In the genomic region with DNA sequence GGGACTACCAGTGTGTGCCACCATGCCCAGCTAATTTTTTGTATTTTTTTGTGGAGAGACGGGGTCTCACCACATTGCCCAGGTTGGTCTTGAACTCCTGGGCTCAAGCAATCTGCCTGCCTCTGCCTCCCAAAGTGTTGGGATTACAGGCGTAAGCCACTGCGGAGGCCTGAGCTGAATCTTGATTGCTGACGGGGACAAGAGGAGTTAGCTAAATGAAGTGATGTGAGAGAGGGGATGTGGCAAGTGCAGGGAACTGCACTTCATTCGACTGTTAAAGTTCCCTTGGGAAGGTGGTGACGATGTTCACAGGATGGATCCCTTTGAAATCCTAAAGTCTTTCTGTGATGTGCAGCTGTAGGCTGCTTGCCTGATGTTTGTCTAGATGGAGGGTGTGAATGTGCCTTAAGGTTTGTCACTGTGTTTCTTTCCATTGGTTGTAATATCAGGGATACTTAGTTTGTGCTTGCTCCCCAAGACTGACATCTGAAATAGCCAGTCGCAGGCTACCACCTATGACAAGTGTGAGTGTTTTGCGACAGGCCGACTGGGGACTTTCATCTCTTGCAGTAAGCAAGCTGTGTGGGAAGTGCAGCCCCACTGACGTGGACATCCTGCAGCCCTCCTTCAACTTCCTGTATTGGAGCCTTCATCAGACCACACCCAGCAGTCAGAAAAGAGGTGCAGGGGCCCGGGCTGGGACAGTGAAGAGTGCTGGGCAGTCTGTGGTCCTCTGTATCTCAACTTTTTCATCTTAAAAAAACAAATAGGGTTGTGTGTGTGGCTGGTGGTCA, we compare ENCODE assay signal across 8 cellular contexts. TPM values are rescaled to one million over a fixed set of nuclear protein-coding genes. Genes with fewer than 3 reads are reported as not detected.
DNase-seq lines count a peak whose midpoint lies in the region; ATAC-seq and TF ChIP-seq lines count a peak whose summit lies in the region.

No MANE protein-coding gene starts in this region.

- peaks cover 6% of the 10 kb centered on the region for H3K36me3 Mint-ChIP-seq in T-helper 2 cell treated with Interferon-gamma antibody and Interleukin-4, amounts not matched to agents 5 μg/mL and 100 μg/mL, for 36 hours (ENCODE audit: low read depth)

- peak; percentile 92 for DNase-seq in T-helper 2 cell treated with Interferon-gamma antibody and Interleukin-4, amounts not matched to agents 5 μg/mL and 100 μg/mL, for 36 hours (ENCODE audit: low spot score)
- DNase-seq in ascending aorta (ENCODE audit: low spot score in 2 of 2) (peak; percentile 68 to 86), NCI-H2227 (lab: John Stamatoyannopoulos, UW; ENCODE audit: unreplicated experiment) (no peak), NCI-H748 treated with DMSO at 0.1 percent for 48 hours (lab: John Stamatoyannopoulos, UW) (no peak)
- peak; percentile 78 to 82 for DNase-seq in stimulated activated CD8-positive, alpha-beta memory T cell treated with anti-CD3 and anti-CD28 coated beads, Interleukin-7, amount 100 ng/mL, for 4 hours (ENCODE audit: low read depth in 2 of 2)

- intact Hi-C loops in ascending aorta (cut with DNase I): no loop called here

- H3K27me3 Mint-ChIP-seq in T-helper 2 cell treated with Interferon-gamma antibody and Interleukin-4, amounts not matched to agents 5 μg/mL and 100 μg/mL, for 36 hours (ENCODE audit: low read depth): no peaks in the 10 kb centered on the region

- H3K36me3 ChIP-seq in ascending aorta: no peaks in the 10 kb centered on the region

- H3K27ac ChIP-seq in ascending aorta: no peak overlapping the region

- ATAC-seq in GM19025 (IDR thresholded peaks at IDR 0.05; ENCODE audit: low read depth, unreplicated experiment) (peak; percentile 74), HG03108 (IDR thresholded peaks at IDR 0.05; ENCODE audit: unreplicated experiment) (peak; percentile 85)

- H3K4me3 Mint-ChIP-seq in T-helper 2 cell treated with Interferon-gamma antibody and Interleukin-4, amounts not matched to agents 5 μg/mL and 100 μg/mL, for 36 hours: peak overlapping the region; percentile 90

- H3K27ac Mint-ChIP-seq in T-helper 2 cell treated with Interferon-gamma antibody and Interleukin-4, amounts not matched to agents 5 μg/mL and 100 μg/mL, for 36 hours: peak overlapping the region; percentile 97

- peaks cover 30% of the 10 kb centered on the region for H3K4me1 Mint-ChIP-seq in T-helper 2 cell treated with Interferon-gamma antibody and Interleukin-4, amounts not matched to agents 5 μg/mL and 100 μg/mL, for 36 hours (ENCODE audit: low read depth)

- H3K4me3 ChIP-seq in ascending aorta (peak overlapping the region in 1 of 2 donors; percentile 20), mononuclear cell (ENCODE audit: low read length) (peak overlapping the region; percentile 29)

- no peaks in the 10 kb centered on the region for H3K9me3 Mint-ChIP-seq in T-helper 2 cell treated with Interferon-gamma antibody and Interleukin-4, amounts not matched to agents 5 μg/mL and 100 μg/mL, for 36 hours

- no peaks in the 10 kb centered on the region for H3K4me1 ChIP-seq in ascending aorta
- peaks cover 52% of the 10 kb centered on the region for H3K4me1 ChIP-seq in mononuclear cell (ENCODE audit: insufficient read depth, low read length)

- TF ChIP-seq CTCF in ascending aorta (IDR thresholded peaks at IDR 0.05): no peak

- H3K27me3 ChIP-seq in ascending aorta (no peaks in the 10 kb centered on the region), mononuclear cell (ENCODE audit: insufficient read depth, low read length) (no peaks in the 10 kb centered on the region)

- H3K9me3 ChIP-seq in ascending aorta (no peaks in the 10 kb centered on the region), mononuclear cell (ENCODE audit: low read depth, low read length) (no peaks in the 10 kb centered on the region)

RNA-seq across cellular contexts. Expression of a gene that starts 19.6 kb away (rescaled TPM):
- total RNA-seq in ascending aorta: 6.4 TPM
- total RNA-seq in mononuclear cell: 13.6 TPM

RNA-seq across cellular contexts. Expression of a gene that starts 52.0 kb away (rescaled TPM):
- 46.1 TPM for total RNA-seq in ascending aorta
- total RNA-seq in mononuclear cell: 47.9 TPM

Comparison
In these comparisons a context has a peak if more than half of its experiments do, and no peak if none do; other contexts are left out.
1. DNase-seq: peak in T-helper 2 cell treated with Interferon-gamma antibody and Interleukin-4, amounts not matched to agents 5 μg/mL and 100 μg/mL, for 36 hours (single experiment), ascending aorta (2 of 2) and stimulated activated CD8-positive, alpha-beta memory T cell treated with anti-CD3 and anti-CD28 coated beads, Interleukin-7, amount 100 ng/mL, for 4 hours (2 of 2); none in NCI-H2227 (single experiment) and NCI-H748 treated with DMSO at 0.1 percent for 48 hours (single experiment).